22 cellular contexts compared by ENCODE assay signal in genomic region chr16:49468611-49469322, GRCh38.
A peak's percentile ranks its signal among the peaks of the same experiment; 100 is the strongest.
DNase-seq lines count a peak whose midpoint lies in the region; ATAC-seq and TF ChIP-seq lines count a peak whose summit lies in the region.
"Had no signal": no experiment of that assay in that cellular context is flagged by ENCODE, and none has a peak within 500 bp of the region (broad histone marks: within the 10 kb centered on the region; RNA-seq: fewer than 3 reads in every experiment).

No MANE protein-coding gene starts in this region.

- H3K4me1 Mint-ChIP-seq in activated CD4-positive, alpha-beta T cell treated with anti-CD3 and anti-CD28 coated beads, Interleukin-2, amount 10 ng/mL, durations not matched to agents 7 days and 5 days: peaks cover 18% of the 10 kb centered on the region
- H3K4me1 Mint-ChIP-seq in stimulated activated naive B cell treated with anti-CD40 and anti-IgM and Interleukin-4, amounts not matched to agents 10 μg/mL and 1 μg/mL and 100 μg/mL, for 72 hours: peaks cover 13 to 15% of the 10 kb centered on the region in 2 donors

- H3K9me3 ChIP-seq in KOPT-K1 (ENCODE audit: insufficient read depth, low read length, poor library complexity, severe bottlenecking): no peaks in the 10 kb centered on the region
- H3K9me3 ChIP-seq: esophagus squamous epithelium, gastroesophageal sphincter, tibial nerve had no signal

- ATAC-seq in stimulated activated naive B cell treated with anti-CD40 and anti-IgM and Interleukin-4, amounts not matched to agents 10 μg/mL and 1 μg/mL and 100 μg/mL, for 72 hours (replicated peaks): peak; percentile 23 to 45
- ATAC-seq in GM18868 (IDR thresholded peaks at IDR 0.05; ENCODE audit: unreplicated experiment): no peak
- ATAC-seq: gastroesophageal sphincter; naive thymus-derived CD8-positive, alpha-beta T cell had no signal

- H3K27ac ChIP-seq in KOPT-K1 (ENCODE audit: low read depth, low read length, poor library complexity, severe bottlenecking) (peak overlapping the region; percentile 4), RWPE1 (no peak overlapping the region)
- H3K27ac ChIP-seq: cardiac muscle cell, esophagus squamous epithelium, gastroesophageal sphincter, tibial nerve had no signal

- no peaks in the 10 kb centered on the region for H3K27me3 Mint-ChIP-seq in activated CD4-positive, alpha-beta T cell treated with anti-CD3 and anti-CD28 coated beads, Interleukin-2, amount 10 ng/mL, durations not matched to agents 7 days and 5 days
- peaks cover 0 to 5% of the 10 kb centered on the region in 2 donors for H3K27me3 Mint-ChIP-seq in stimulated activated naive B cell treated with anti-CD40 and anti-IgM and Interleukin-4, amounts not matched to agents 10 μg/mL and 1 μg/mL and 100 μg/mL, for 72 hours
- H3K27me3 Mint-ChIP-seq: naive thymus-derived CD8-positive, alpha-beta T cell had no signal

- no peaks in the 10 kb centered on the region for H3K9me3 Mint-ChIP-seq in activated CD4-positive, alpha-beta T cell treated with anti-CD3 and anti-CD28 coated beads, Interleukin-2, amount 10 ng/mL, durations not matched to agents 7 days and 5 days
- H3K9me3 Mint-ChIP-seq in stimulated activated naive B cell treated with anti-CD40 and anti-IgM and Interleukin-4, amounts not matched to agents 10 μg/mL and 1 μg/mL and 100 μg/mL, for 72 hours: no peaks in the 10 kb centered on the region
- H3K9me3 Mint-ChIP-seq: naive thymus-derived CD8-positive, alpha-beta T cell had no signal

- no peaks in the 10 kb centered on the region for H3K36me3 Mint-ChIP-seq in activated CD4-positive, alpha-beta T cell treated with anti-CD3 and anti-CD28 coated beads, Interleukin-2, amount 10 ng/mL, durations not matched to agents 7 days and 5 days (ENCODE audit: low read depth)
- no peaks in the 10 kb centered on the region for H3K36me3 Mint-ChIP-seq in stimulated activated naive B cell treated with anti-CD40 and anti-IgM and Interleukin-4, amounts not matched to agents 10 μg/mL and 1 μg/mL and 100 μg/mL, for 72 hours
- H3K36me3 Mint-ChIP-seq: naive thymus-derived CD8-positive, alpha-beta T cell had no signal

- TF ChIP-seq CTCF in RWPE1 (conservative IDR thresholded peaks at IDR 0.05; ENCODE audit: low read depth): no peak

- no peak for DNase-seq in activated CD4-positive, alpha-beta T cell treated with anti-CD3 and anti-CD28 coated beads, Interleukin-2, amount 10 ng/mL, durations not matched to agents 7 days and 5 days
- no peak for DNase-seq in activated CD4-positive, alpha-beta T cell treated with anti-CD3 and anti-CD28 coated beads for 4 hours
- DNase-seq in germinal center (ENCODE audit: low spot score): peak; percentile 84
- no peak for DNase-seq in stimulated activated naive B cell treated with anti-CD40 and anti-IgM and Interleukin-4, amounts not matched to agents 10 μg/mL and 1 μg/mL and 100 μg/mL, for 72 hours
- no peak for DNase-seq in RWPE1 (ENCODE audit: low spot score)
- DNase-seq in T1000 (lab: John Stamatoyannopoulos, UW): no peak
- DNase-seq: 8988T; activated naive CD4-positive, alpha-beta T cell treated with Interleukin-2 at 50 U/mL for 16 hours; Calu3; effector memory CD4-positive, alpha-beta T cell; esophagus squamous epithelium; NCI-H1092 treated with DMSO at 0.1 percent for 48 hours; NCI-H2029; stimulated activated naive CD4-positive, alpha-beta T cell treated with Interleukin-2 at 50 U/mL for 16 hours; T-helper 9 cell had no signal

- H3K4me3 Mint-ChIP-seq in activated CD4-positive, alpha-beta T cell treated with anti-CD3 and anti-CD28 coated beads, Interleukin-2, amount 10 ng/mL, durations not matched to agents 7 days and 5 days: no peak overlapping the region
- no peak overlapping the region for H3K4me3 Mint-ChIP-seq in stimulated activated naive B cell treated with anti-CD40 and anti-IgM and Interleukin-4, amounts not matched to agents 10 μg/mL and 1 μg/mL and 100 μg/mL, for 72 hours
- H3K4me3 Mint-ChIP-seq: naive thymus-derived CD8-positive, alpha-beta T cell had no signal

- H3K36me3 ChIP-seq in KOPT-K1 (ENCODE audit: insufficient read depth, low read length): no peaks in the 10 kb centered on the region
- H3K36me3 ChIP-seq: cardiac muscle cell, esophagus squamous epithelium, gastroesophageal sphincter, tibial nerve had no signal

- POLR2A ChIA-PET in activated CD4-positive, alpha-beta T cell treated with anti-CD3 and anti-CD28 coated beads, Interleukin-2, amount 10 ng/mL, durations not matched to agents 7 days and 5 days (lab: Charles Lee): no interaction called here
- POLR2A ChIA-PET in RWPE1 (lab: Yijun Ruan, JAX; ENCODE audit: low non-redundant PET): no interaction called here

- CTCF ChIA-PET in activated CD4-positive, alpha-beta T cell treated with anti-CD3 and anti-CD28 coated beads, Interleukin-2, amount 10 ng/mL, durations not matched to agents 7 days and 5 days (lab: Charles Lee): no interaction called here
- CTCF ChIA-PET in RWPE1 (lab: Yijun Ruan, JAX): interaction anchor here (0.7 kb wide), 1 partner anchor 316 kb away, joined by 4 read pairs; no protein-coding TSS in a partner anchor

- peak overlapping the region; percentile 0 for H3K27ac Mint-ChIP-seq in activated CD4-positive, alpha-beta T cell treated with anti-CD3 and anti-CD28 coated beads, Interleukin-2, amount 10 ng/mL, durations not matched to agents 7 days and 5 days
- H3K27ac Mint-ChIP-seq in stimulated activated naive B cell treated with anti-CD40 and anti-IgM and Interleukin-4, amounts not matched to agents 10 μg/mL and 1 μg/mL and 100 μg/mL, for 72 hours: no peak overlapping the region
- H3K27ac Mint-ChIP-seq: progenitor cell of endocrine pancreas had no signal
